ENCODE assay signal across 10 cellular contexts in genomic region chr15:73800662-73801345, GRCh38. TPM values are rescaled to one million over a fixed set of nuclear protein-coding genes. Genes with fewer than 3 reads are reported as not detected.
DNase-seq lines count a peak whose midpoint lies in the region; ATAC-seq, FAIRE-seq and TF ChIP-seq lines count a peak whose summit lies in the region.
"Had no signal": no experiment of that assay in that cellular context is flagged by ENCODE, and none has a peak within 500 bp of the region (broad histone marks: within the 10 kb centered on the region; RNA-seq: fewer than 3 reads in every experiment).

No MANE protein-coding gene starts in this region.

- CTCF ChIA-PET in RWPE1 (lab: Yijun Ruan, JAX) = interaction anchor here (0.5 to 0.6 kb wide), 2 partner anchors 360 to 973 kb away, joined by 3 to 4 read pairs; no protein-coding TSS in a partner anchor

- peaks cover 3% of the 10 kb centered on the region for H3K4me1 Mint-ChIP-seq in activated T-helper 2 cell treated with anti-CD3 and anti-CD28 coated beads, Interferon-gamma antibody, Interleukin-2, Interleukin-4, amounts not matched to agents 10 μg/mL and 5 μg/mL and 100 μg/mL, durations not matched to agents 14 hours and 24 hours and 36 hours (ENCODE audit: low read depth)

- H3K36me3 ChIP-seq in HAP-1 (replicated peaks) = no peaks in the 10 kb centered on the region
- H3K36me3 ChIP-seq: neural progenitor cell had no signal

- no peaks in the 10 kb centered on the region for H3K27me3 Mint-ChIP-seq in activated T-helper 2 cell treated with anti-CD3 and anti-CD28 coated beads, Interferon-gamma antibody, Interleukin-2, Interleukin-4, amounts not matched to agents 10 μg/mL and 5 μg/mL and 100 μg/mL, durations not matched to agents 14 hours and 24 hours and 36 hours (ENCODE audit: low read depth)

- POLR2A ChIA-PET in RWPE1 (lab: Yijun Ruan, JAX; ENCODE audit: low non-redundant PET) = no interaction called here

- H3K4me1 ChIP-seq in HAP-1 = no peaks in the 10 kb centered on the region

- FAIRE-seq in frontal cortex (lab: Jason Lieb, UNC) = no peak

- no peak for ATAC-seq in GM19452 (IDR thresholded peaks at IDR 0.05; ENCODE audit: unreplicated experiment)

- no peak overlapping the region for H3K4me3 Mint-ChIP-seq in activated T-helper 2 cell treated with anti-CD3 and anti-CD28 coated beads, Interferon-gamma antibody, Interleukin-2, Interleukin-4, amounts not matched to agents 10 μg/mL and 5 μg/mL and 100 μg/mL, durations not matched to agents 14 hours and 24 hours and 36 hours (ENCODE audit: low read depth)
- H3K4me3 Mint-ChIP-seq: neural progenitor cell had no signal

- H3K9me3 Mint-ChIP-seq in activated T-helper 2 cell treated with anti-CD3 and anti-CD28 coated beads, Interferon-gamma antibody, Interleukin-2, Interleukin-4, amounts not matched to agents 10 μg/mL and 5 μg/mL and 100 μg/mL, durations not matched to agents 14 hours and 24 hours and 36 hours = no peaks in the 10 kb centered on the region
- H3K9me3 Mint-ChIP-seq: neural progenitor cell had no signal

- intact Hi-C loops in activated T-helper 2 cell treated with anti-CD3 and anti-CD28 coated beads, Interferon-gamma antibody, Interleukin-2, Interleukin-4, amounts not matched to agents 10 μg/mL and 5 μg/mL and 100 μg/mL, durations not matched to agents 14 hours and 24 hours and 36 hours (cut with micrococcal nuclease) = no loop called here

- H3K9me3 ChIP-seq in HAP-1 = no peaks in the 10 kb centered on the region

- H3K27me3 ChIP-seq in HAP-1 (ENCODE audit: low read depth) = no peaks in the 10 kb centered on the region; the same call in 1 of the 2 replicates
- H3K27me3 ChIP-seq: neural progenitor cell had no signal

- peak overlapping the region; percentile 95 for H3K27ac ChIP-seq in RWPE1
- H3K27ac ChIP-seq: neural progenitor cell had no signal

- H3K27ac Mint-ChIP-seq in activated T-helper 2 cell treated with anti-CD3 and anti-CD28 coated beads, Interferon-gamma antibody, Interleukin-2, Interleukin-4, amounts not matched to agents 10 μg/mL and 5 μg/mL and 100 μg/mL, durations not matched to agents 14 hours and 24 hours and 36 hours = no peak overlapping the region
- H3K27ac Mint-ChIP-seq: neural progenitor cell had no signal

- TF ChIP-seq CTCF in RWPE1 (conservative IDR thresholded peaks at IDR 0.05; ENCODE audit: low read depth) = no peak

- DNase-seq in EL (peak; percentile 79), RWPE1 (ENCODE audit: low spot score) (peak; percentile 80), frontal cortex (ENCODE audit: low spot score in 2 of 2) (peak; percentile 20 to 55), putamen (ENCODE audit: low spot score) (peak; percentile 47), HAP-1 (ENCODE audit: low spot score in 2 of 2) (no peak)
- DNase-seq in activated T-helper 2 cell treated with anti-CD3 and anti-CD28 coated beads, Interferon-gamma antibody, Interleukin-2, Interleukin-4, amounts not matched to agents 10 μg/mL and 5 μg/mL and 100 μg/mL, durations not matched to agents 14 hours and 24 hours and 36 hours (ENCODE audit: low spot score) = no peak
- no peak for DNase-seq in activated CD4-positive, alpha-beta T cell treated with anti-CD3 and anti-CD28 coated beads for 48 hours
- DNase-seq: NCI-H1417 had no signal

- H3K36me3 Mint-ChIP-seq in activated T-helper 2 cell treated with anti-CD3 and anti-CD28 coated beads, Interferon-gamma antibody, Interleukin-2, Interleukin-4, amounts not matched to agents 10 μg/mL and 5 μg/mL and 100 μg/mL, durations not matched to agents 14 hours and 24 hours and 36 hours (ENCODE audit: low read depth) = no peaks in the 10 kb centered on the region
- H3K36me3 Mint-ChIP-seq: neural progenitor cell had no signal

- no peak overlapping the region for H3K4me3 ChIP-seq in HAP-1
- H3K4me3 ChIP-seq: neural progenitor cell had no signal

- in situ Hi-C loops in HAP-1 (cut with MboI; ENCODE audit: low sequenced_read_pairs) = no loop called here

RNA-seq across cellular contexts. Expression of gene INSYN1, which starts 47.7 kb away (rescaled TPM):
- total RNA-seq in frontal cortex = 26.1 TPM
- not detected in 2 replicates for total RNA-seq in activated T-helper 2 cell treated with anti-CD3 and anti-CD28 coated beads, Interferon-gamma antibody, Interleukin-2, Interleukin-4, amounts not matched to agents 10 μg/mL and 5 μg/mL and 100 μg/mL, durations not matched to agents 14 hours and 24 hours and 36 hours

Comparison
In these comparisons a context has a peak if more than half of its experiments do, and no peak if none do; other contexts are left out.
1. DNase-seq: peak in EL (single experiment), RWPE1 (single experiment), frontal cortex (2 of 2) and putamen (single experiment); none in activated T-helper 2 cell treated with anti-CD3 and anti-CD28 coated beads, Interferon-gamma antibody, Interleukin-2, Interleukin-4, amounts not matched to agents 10 μg/mL and 5 μg/mL and 100 μg/mL, durations not matched to agents 14 hours and 24 hours and 36 hours (single experiment), HAP-1 (0 of 2) and activated CD4-positive, alpha-beta T cell treated with anti-CD3 and anti-CD28 coated beads for 48 hours (single experiment).
2. RNA of gene INSYN1, which starts 47.7 kb away (total RNA-seq): 26.1 TPM in frontal cortex (single experiment); not detected in activated T-helper 2 cell treated with anti-CD3 and anti-CD28 coated beads, Interferon-gamma antibody, Interleukin-2, Interleukin-4, amounts not matched to agents 10 μg/mL and 5 μg/mL and 100 μg/mL, durations not matched to agents 14 hours and 24 hours and 36 hours; every median in the first group is over 10 times any median in the second.